In genomic region chr11:803467-803742, GRCh38 we compare ENCODE assay signal across 1 cellular context.
TF ChIP-seq lines count a peak whose summit lies in the region.

No MANE protein-coding gene starts in this region.

TF ChIP-seq in GM23338, 12 proteins besides CTCF, POLR2A, EP300 and RAD21:
- TF ChIP-seq, protein P1, sequence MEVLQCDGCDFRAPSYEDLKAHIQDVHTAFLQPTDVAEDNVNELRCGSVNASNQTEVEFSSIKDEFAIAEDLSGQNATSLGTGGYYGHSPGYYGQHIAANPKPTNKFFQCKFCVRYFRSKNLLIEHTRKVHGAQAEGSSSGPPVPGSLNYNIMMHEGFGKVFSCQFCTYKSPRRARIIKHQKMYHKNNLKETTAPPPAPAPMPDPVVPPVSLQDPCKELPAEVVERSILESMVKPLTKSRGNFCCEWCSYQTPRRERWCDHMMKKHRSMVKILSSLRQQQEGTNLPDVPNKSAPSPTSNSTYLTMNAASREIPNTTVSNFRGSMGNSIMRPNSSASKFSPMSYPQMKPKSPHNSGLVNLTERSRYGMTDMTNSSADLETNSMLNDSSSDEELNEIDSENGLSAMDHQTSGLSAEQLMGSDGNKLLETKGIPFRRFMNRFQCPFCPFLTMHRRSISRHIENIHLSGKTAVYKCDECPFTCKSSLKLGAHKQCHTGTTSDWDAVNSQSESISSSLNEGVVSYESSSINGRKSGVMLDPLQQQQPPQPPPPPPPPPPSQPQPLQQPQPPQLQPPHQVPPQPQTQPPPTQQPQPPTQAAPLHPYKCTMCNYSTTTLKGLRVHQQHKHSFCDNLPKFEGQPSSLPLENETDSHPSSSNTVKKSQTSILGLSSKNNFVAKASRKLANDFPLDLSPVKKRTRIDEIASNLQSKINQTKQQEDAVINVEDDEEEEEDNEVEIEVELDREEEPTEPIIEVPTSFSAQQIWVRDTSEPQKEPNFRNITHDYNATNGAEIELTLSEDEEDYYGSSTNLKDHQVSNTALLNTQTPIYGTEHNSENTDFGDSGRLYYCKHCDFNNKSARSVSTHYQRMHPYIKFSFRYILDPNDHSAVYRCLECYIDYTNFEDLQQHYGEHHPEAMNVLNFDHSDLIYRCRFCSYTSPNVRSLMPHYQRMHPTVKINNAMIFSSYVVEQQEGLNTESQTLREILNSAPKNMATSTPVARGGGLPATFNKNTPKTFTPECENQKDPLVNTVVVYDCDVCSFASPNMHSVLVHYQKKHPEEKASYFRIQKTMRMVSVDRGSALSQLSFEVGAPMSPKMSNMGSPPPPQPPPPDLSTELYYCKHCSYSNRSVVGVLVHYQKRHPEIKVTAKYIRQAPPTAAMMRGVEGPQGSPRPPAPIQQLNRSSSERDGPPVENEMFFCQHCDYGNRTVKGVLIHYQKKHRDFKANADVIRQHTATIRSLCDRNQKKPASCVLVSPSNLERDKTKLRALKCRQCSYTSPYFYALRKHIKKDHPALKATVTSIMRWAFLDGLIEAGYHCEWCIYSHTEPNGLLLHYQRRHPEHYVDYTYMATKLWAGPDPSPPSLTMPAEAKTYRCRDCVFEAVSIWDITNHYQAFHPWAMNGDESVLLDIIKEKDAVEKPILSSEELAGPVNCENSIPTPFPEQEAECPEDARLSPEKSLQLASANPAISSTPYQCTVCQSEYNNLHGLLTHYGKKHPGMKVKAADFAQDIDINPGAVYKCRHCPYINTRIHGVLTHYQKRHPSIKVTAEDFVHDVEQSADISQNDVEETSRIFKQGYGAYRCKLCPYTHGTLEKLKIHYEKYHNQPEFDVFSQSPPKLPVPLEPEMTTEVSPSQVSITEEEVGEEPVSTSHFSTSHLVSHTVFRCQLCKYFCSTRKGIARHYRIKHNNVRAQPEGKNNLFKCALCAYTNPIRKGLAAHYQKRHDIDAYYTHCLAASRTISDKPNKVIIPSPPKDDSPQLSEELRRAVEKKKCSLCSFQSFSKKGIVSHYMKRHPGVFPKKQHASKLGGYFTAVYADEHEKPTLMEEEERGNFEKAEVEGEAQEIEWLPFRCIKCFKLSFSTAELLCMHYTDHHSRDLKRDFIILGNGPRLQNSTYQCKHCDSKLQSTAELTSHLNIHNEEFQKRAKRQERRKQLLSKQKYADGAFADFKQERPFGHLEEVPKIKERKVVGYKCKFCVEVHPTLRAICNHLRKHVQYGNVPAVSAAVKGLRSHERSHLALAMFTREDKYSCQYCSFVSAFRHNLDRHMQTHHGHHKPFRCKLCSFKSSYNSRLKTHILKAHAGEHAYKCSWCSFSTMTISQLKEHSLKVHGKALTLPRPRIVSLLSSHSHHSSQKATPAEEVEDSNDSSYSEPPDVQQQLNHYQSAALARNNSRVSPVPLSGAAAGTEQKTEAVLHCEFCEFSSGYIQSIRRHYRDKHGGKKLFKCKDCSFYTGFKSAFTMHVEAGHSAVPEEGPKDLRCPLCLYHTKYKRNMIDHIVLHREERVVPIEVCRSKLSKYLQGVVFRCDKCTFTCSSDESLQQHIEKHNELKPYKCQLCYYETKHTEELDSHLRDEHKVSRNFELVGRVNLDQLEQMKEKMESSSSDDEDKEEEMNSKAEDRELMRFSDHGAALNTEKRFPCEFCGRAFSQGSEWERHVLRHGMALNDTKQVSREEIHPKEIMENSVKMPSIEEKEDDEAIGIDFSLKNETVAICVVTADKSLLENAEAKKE (CRISPR knock-in tag; IDR thresholded peaks at IDR 0.05): no peak
- no peak for TF ChIP-seq ZNF114 (CRISPR knock-in tag; IDR thresholded peaks at IDR 0.05)
- TF ChIP-seq, protein P2, sequence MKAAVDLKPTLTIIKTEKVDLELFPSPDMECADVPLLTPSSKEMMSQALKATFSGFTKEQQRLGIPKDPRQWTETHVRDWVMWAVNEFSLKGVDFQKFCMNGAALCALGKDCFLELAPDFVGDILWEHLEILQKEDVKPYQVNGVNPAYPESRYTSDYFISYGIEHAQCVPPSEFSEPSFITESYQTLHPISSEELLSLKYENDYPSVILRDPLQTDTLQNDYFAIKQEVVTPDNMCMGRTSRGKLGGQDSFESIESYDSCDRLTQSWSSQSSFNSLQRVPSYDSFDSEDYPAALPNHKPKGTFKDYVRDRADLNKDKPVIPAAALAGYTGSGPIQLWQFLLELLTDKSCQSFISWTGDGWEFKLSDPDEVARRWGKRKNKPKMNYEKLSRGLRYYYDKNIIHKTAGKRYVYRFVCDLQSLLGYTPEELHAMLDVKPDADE (IDR thresholded peaks at IDR 0.05): no peak
- TF ChIP-seq NANOG (IDR thresholded peaks at IDR 0.05; ENCODE audit: borderline replicate concordance): no peak
- no peak for TF ChIP-seq CREB1 (CRISPR knock-in tag; IDR thresholded peaks at IDR 0.05; ENCODE audit: low read depth)
- no peak for TF ChIP-seq EZH2phosphoT487 (IDR thresholded peaks at IDR 0.05; ENCODE audit: unreplicated experiment)
- TF ChIP-seq EZH2 (IDR thresholded peaks at IDR 0.05; ENCODE audit: low read depth, unreplicated experiment): no peak
- TF ChIP-seq POLR2AphosphoS5 (IDR thresholded peaks at IDR 0.05; ENCODE audit: low read depth): no peak
- TF ChIP-seq JUNB (IDR thresholded peaks at IDR 0.05; ENCODE audit: unreplicated experiment): no peak
- no peak for TF ChIP-seq STAT1 (IDR thresholded peaks at IDR 0.05; ENCODE audit: unreplicated experiment)
- no peak for TF ChIP-seq REST (IDR thresholded peaks at IDR 0.05; ENCODE audit: unreplicated experiment)
- TF ChIP-seq ZNF331 (CRISPR knock-in tag; IDR thresholded peaks at IDR 0.05; ENCODE audit: low read depth): no peak
